1 cellular context compared by ENCODE assay signal in the genomic region with DNA sequence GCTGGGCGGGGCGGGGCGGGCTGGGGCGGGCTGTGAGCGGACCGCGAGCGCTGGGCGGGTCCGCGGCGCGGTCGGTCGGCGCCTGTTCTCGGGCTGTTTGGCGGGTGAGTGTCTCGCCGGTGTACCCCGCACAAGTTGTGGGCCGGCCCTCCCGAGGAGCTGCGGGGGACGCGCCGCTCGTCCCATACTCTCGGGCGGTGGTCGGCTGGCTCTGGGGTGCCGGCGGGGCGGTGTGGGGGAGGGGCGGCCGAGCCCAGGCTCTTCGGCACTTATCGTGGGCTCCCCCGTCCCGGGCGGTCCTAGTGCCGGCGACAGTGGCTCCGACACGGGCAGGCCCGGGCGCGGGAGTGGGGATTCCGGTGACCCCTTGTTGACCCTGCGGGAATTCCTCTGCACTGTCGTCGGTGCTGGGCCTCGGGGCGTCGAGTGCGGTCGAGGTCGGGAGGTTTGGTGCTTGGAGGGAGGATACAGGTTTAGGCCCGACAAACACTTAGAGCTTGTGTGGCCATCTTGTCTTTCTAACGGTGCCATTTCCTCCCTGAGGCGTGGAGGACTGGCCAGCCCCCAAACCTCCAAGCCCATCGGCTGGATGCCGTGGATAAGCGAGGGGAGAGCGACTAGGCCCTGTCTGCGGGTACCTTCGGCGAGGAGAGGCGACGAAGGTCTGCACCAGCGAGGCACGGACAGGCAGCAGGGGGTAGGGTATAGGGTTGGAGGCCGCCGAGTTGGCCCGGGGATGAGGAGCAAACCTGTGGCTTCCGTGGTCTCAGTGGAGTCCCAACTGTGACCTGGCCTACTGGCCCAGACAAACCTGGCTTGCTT.
TF ChIP-seq lines count a peak whose summit lies in the region.

TSS of gene SEPTIN2 (plus strand) at position 47 of the 822 bp plus-strand sequence. CDS start 8,308 bp downstream, outside the sequence.

TF ChIP-seq in HepG2, 621 proteins besides CTCF, POLR2A, EP300 and RAD21 (continued from another document and continues in another):
- no peak; the same call in 1 of the 2 replicates for TF ChIP-seq ZFP82 (CRISPR knock-in tag; IDR thresholded peaks at IDR 0.05; ENCODE audit: borderline replicate concordance)
- no peak for TF ChIP-seq FUBP1 (CRISPR knock-in tag; IDR thresholded peaks at IDR 0.05; ENCODE audit: borderline replicate concordance)
- no peak for TF ChIP-seq ZKSCAN1 (IDR thresholded peaks at IDR 0.05; ENCODE audit: low read length)
- TF ChIP-seq POLR2AphosphoS2 (IDR thresholded peaks at IDR 0.05; ENCODE audit: low read depth, low read length): no peak
- no peak; the same call in 1 of the 2 replicates for TF ChIP-seq THAP7 (CRISPR knock-in tag; IDR thresholded peaks at IDR 0.05)
- TF ChIP-seq SMAD1 (CRISPR knock-in tag; IDR thresholded peaks at IDR 0.05; ENCODE audit: borderline replicate concordance, low read depth): peak; percentile 60; the same call in 1 of the 2 replicates
- TF ChIP-seq ZNF264 (CRISPR knock-in tag; IDR thresholded peaks at IDR 0.05): 0 out of 2 replicates have a peak, but pooled peaks have one; percentile 49
- TF ChIP-seq HNF4A (CRISPR knock-in tag; IDR thresholded peaks at IDR 0.05): peak; percentile 29; the same call in 1 of the 2 replicates
- TF ChIP-seq SIN3B (IDR thresholded peaks at IDR 0.05; ENCODE audit: low read length): no peak; the same call in 1 of the 2 replicates
- no peak for TF ChIP-seq ATAD3A (CRISPR knock-in tag; IDR thresholded peaks at IDR 0.05)
- TF ChIP-seq ZNF841 (CRISPR knock-in tag; IDR thresholded peaks at IDR 0.05; ENCODE audit: borderline replicate concordance): no peak; the same call in 1 of the 2 replicates
- TF ChIP-seq ZNF652 (CRISPR knock-in tag; IDR thresholded peaks at IDR 0.05; ENCODE audit: borderline replicate concordance, low read depth): no peak
- TF ChIP-seq SOX5 (CRISPR knock-in tag; IDR thresholded peaks at IDR 0.05; ENCODE audit: borderline replicate concordance): no peak
- TF ChIP-seq, protein P1, sequence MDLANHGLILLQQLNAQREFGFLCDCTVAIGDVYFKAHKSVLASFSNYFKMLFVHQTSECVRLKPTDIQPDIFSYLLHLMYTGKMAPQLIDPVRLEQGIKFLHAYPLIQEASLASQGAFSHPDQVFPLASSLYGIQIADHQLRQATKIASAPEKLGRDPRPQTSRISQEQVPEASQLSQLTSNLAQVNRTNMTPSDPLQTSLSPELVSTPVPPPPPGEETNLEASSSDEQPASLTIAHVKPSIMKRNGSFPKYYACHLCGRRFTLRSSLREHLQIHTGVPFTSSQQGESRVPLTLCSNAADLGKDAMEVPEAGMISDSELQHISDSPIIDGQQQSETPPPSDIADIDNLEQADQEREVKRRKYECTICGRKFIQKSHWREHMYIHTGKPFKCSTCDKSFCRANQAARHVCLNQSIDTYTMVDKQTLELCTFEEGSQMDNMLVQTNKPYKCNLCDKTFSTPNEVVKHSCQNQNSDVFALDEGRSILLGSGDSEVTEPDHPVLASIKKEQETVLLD (CRISPR knock-in tag; IDR thresholded peaks at IDR 0.05; ENCODE audit: low read depth): peak; percentile 62
- no peak for TF ChIP-seq RBM22 (optimal IDR thresholded peaks at IDR 0.05; ENCODE audit: low read length)
- TF ChIP-seq ZNF276 (CRISPR knock-in tag; IDR thresholded peaks at IDR 0.05; ENCODE audit: low read depth): peak; percentile 60; the same call in 1 of the 2 replicates
- TF ChIP-seq ARNT2 (CRISPR knock-in tag; IDR thresholded peaks at IDR 0.05; ENCODE audit: low read depth): no peak; the same call in 1 of the 2 replicates
- TF ChIP-seq ZBTB26 (CRISPR knock-in tag; IDR thresholded peaks at IDR 0.05; ENCODE audit: borderline replicate concordance): no peak; the same call in none of the 2 replicates
- TF ChIP-seq ZNF704 (CRISPR knock-in tag; IDR thresholded peaks at IDR 0.05; ENCODE audit: borderline replicate concordance): no peak; the same call in 1 of the 2 replicates
- TF ChIP-seq YEATS2 (CRISPR knock-in tag; IDR thresholded peaks at IDR 0.05; ENCODE audit: borderline replicate concordance): peak; percentile 34; the same call in 1 of the 2 replicates
- TF ChIP-seq PRMT3 (CRISPR knock-in tag; IDR thresholded peaks at IDR 0.05; ENCODE audit: borderline replicate concordance, low read depth): no peak
- TF ChIP-seq SALL2 (CRISPR knock-in tag; IDR thresholded peaks at IDR 0.05): peak; percentile 84
- peak; percentile 75 for TF ChIP-seq ATF7-NPFF (CRISPR knock-in tag; IDR thresholded peaks at IDR 0.05; ENCODE audit: low read depth)
- peak; percentile 76; the same call in 1 of the 2 replicates for TF ChIP-seq SIN3A (IDR thresholded peaks at IDR 0.05; ENCODE audit: borderline replicate concordance, low read depth, low read length)
- TF ChIP-seq ZFP36 (IDR thresholded peaks at IDR 0.05; ENCODE audit: borderline replicate concordance, low read depth, low read length, partially characterized antibody): no peak
- 0 out of 2 replicates have a peak, but pooled peaks have one; percentile 9 for TF ChIP-seq HNF4G (IDR thresholded peaks at IDR 0.05; ENCODE audit: borderline replicate concordance, low read depth, low read length)
- TF ChIP-seq HNF4G (CRISPR knock-in tag; IDR thresholded peaks at IDR 0.05; ENCODE audit: borderline replicate concordance, low read depth): peak; percentile 68
- TF ChIP-seq ZNF562 (CRISPR knock-in tag; IDR thresholded peaks at IDR 0.05; ENCODE audit: borderline replicate concordance): no peak
- peak; percentile 47; the same call in 1 of the 2 replicates for TF ChIP-seq HOXD1 (CRISPR knock-in tag; IDR thresholded peaks at IDR 0.05)
- TF ChIP-seq MLLT10 (CRISPR knock-in tag; IDR thresholded peaks at IDR 0.05): peak; percentile 86; the same call in 1 of the 2 replicates
- no peak for TF ChIP-seq SKIL (CRISPR knock-in tag; IDR thresholded peaks at IDR 0.05; ENCODE audit: borderline replicate concordance)
- TF ChIP-seq ZNF124 (CRISPR knock-in tag; IDR thresholded peaks at IDR 0.05): peak; percentile 83; the same call in 1 of the 2 replicates
- TF ChIP-seq SNAPC2 (CRISPR knock-in tag; IDR thresholded peaks at IDR 0.05): no peak
- TF ChIP-seq ZNF546 (CRISPR knock-in tag; conservative IDR thresholded peaks at IDR 0.05): no peak; the same call in 1 of the 2 replicates
- 0 out of 2 replicates have a peak, but pooled peaks have one; percentile 83 for TF ChIP-seq ZNF253 (CRISPR knock-in tag; IDR thresholded peaks at IDR 0.05; ENCODE audit: borderline replicate concordance)
- TF ChIP-seq ZFY (CRISPR knock-in tag; IDR thresholded peaks at IDR 0.05): peak; percentile 99
- TF ChIP-seq ZNF160 (CRISPR knock-in tag; IDR thresholded peaks at IDR 0.05): peak; percentile 59; the same call in 1 of the 2 replicates
- TF ChIP-seq SP5 (CRISPR knock-in tag; IDR thresholded peaks at IDR 0.05; ENCODE audit: borderline replicate concordance, low read depth): no peak
- TF ChIP-seq IKZF1 (IDR thresholded peaks at IDR 0.05): no peak
- TF ChIP-seq, protein P2, sequence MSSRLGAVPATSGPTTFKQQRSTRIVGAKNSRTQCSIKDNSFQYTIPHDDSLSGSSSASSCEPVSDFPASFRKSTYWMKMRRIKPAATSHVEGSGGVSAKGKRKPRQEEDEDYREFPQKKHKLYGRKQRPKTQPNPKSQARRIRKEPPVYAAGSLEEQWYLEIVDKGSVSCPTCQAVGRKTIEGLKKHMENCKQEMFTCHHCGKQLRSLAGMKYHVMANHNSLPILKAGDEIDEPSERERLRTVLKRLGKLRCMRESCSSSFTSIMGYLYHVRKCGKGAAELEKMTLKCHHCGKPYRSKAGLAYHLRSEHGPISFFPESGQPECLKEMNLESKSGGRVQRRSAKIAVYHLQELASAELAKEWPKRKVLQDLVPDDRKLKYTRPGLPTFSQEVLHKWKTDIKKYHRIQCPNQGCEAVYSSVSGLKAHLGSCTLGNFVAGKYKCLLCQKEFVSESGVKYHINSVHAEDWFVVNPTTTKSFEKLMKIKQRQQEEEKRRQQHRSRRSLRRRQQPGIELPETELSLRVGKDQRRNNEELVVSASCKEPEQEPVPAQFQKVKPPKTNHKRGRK (CRISPR knock-in tag; IDR thresholded peaks at IDR 0.05): no peak
- no peak; the same call in none of the 2 replicates for TF ChIP-seq TFDP1 (CRISPR knock-in tag; IDR thresholded peaks at IDR 0.05; ENCODE audit: borderline replicate concordance)
- peak; percentile 96 for TF ChIP-seq ZNF737 (CRISPR knock-in tag; IDR thresholded peaks at IDR 0.05; ENCODE audit: borderline replicate concordance)
- TF ChIP-seq ZNF614 (CRISPR knock-in tag; IDR thresholded peaks at IDR 0.05; ENCODE audit: borderline replicate concordance): no peak; the same call in 1 of the 2 replicates
- TF ChIP-seq PLRG1 (conservative IDR thresholded peaks at IDR 0.05): no peak
- 0 out of 2 replicates have a peak, but pooled peaks have one; percentile 13 for TF ChIP-seq DPF2 (CRISPR knock-in tag; IDR thresholded peaks at IDR 0.05; ENCODE audit: borderline replicate concordance, low read depth)
- TF ChIP-seq ZNF460 (CRISPR knock-in tag; IDR thresholded peaks at IDR 0.05; ENCODE audit: borderline replicate concordance): 0 out of 2 replicates have a peak, but pooled peaks have one; percentile 13
- TF ChIP-seq NFE2L2 (IDR thresholded peaks at IDR 0.05; ENCODE audit: low read length): no peak
- peak; percentile 79; the same call in 1 of the 2 replicates for TF ChIP-seq MTA1 (CRISPR knock-in tag; IDR thresholded peaks at IDR 0.05; ENCODE audit: borderline replicate concordance)
- peak; percentile 89 for TF ChIP-seq ZNF33B (CRISPR knock-in tag; IDR thresholded peaks at IDR 0.05)
